Comparison of ENCODE assay signal across 7 cellular contexts in the genomic region with DNA sequence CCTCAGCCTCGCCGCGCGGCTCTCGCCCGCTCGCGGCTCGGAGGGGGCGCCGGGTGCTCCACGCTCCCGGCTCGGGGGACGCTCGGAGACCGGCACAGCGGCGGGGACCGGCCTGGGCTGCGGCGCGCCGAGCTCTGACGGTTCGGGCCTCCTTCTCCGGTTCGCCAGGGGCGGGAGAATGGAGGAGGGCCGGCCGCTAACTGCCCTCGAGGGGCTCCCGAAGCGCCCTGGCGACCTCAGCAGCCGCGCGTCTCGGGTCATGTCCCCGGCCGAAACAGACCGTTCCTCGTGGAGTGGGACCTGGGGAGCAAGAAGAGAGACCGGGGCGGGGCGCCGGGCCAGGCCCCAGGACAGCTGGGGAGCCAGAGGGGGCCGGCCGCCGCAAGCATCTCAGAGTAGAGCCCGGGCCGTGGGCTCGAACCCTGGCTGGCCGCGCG. TPM values are rescaled to one million over a fixed set of nuclear protein-coding genes. Genes with fewer than 3 reads are reported as not detected.
DNase-seq lines count a peak whose midpoint lies in the region; ATAC-seq and TF ChIP-seq lines count a peak whose summit lies in the region.

No MANE protein-coding gene starts in this region.

- peaks cover 66% of the 10 kb centered on the region for H3K27me3 Mint-ChIP-seq in activated CD4-positive, alpha-beta T cell treated with anti-CD3 and anti-CD28 coated beads, Interleukin-2, amount 10 ng/mL, durations not matched to agents 7 days and 5 days

- peaks cover 7% of the 10 kb centered on the region for H3K4me1 Mint-ChIP-seq in activated CD4-positive, alpha-beta T cell treated with anti-CD3 and anti-CD28 coated beads, Interleukin-2, amount 10 ng/mL, durations not matched to agents 7 days and 5 days

- H3K9me3 ChIP-seq in iPS-18c (ENCODE audit: control insufficient read depth, insufficient read depth, low read length): no peaks in the 10 kb centered on the region

- POLR2A ChIA-PET in activated CD4-positive, alpha-beta T cell treated with anti-CD3 and anti-CD28 coated beads, Interleukin-2, amount 10 ng/mL, durations not matched to agents 7 days and 5 days (lab: Charles Lee): no interaction called here

- H3K4me3 ChIP-seq in iPS-18c (ENCODE audit: insufficient read depth, low read depth, low read length): peak overlapping the region; percentile 53

- no peak overlapping the region for H3K4me3 Mint-ChIP-seq in activated CD4-positive, alpha-beta T cell treated with anti-CD3 and anti-CD28 coated beads, Interleukin-2, amount 10 ng/mL, durations not matched to agents 7 days and 5 days

- CTCF ChIA-PET in activated CD4-positive, alpha-beta T cell treated with anti-CD3 and anti-CD28 coated beads, Interleukin-2, amount 10 ng/mL, durations not matched to agents 7 days and 5 days (lab: Charles Lee): no interaction called here

- no peaks in the 10 kb centered on the region for H3K9me3 Mint-ChIP-seq in activated CD4-positive, alpha-beta T cell treated with anti-CD3 and anti-CD28 coated beads, Interleukin-2, amount 10 ng/mL, durations not matched to agents 7 days and 5 days

- H3K36me3 Mint-ChIP-seq in activated CD4-positive, alpha-beta T cell treated with anti-CD3 and anti-CD28 coated beads, Interleukin-2, amount 10 ng/mL, durations not matched to agents 7 days and 5 days (ENCODE audit: low read depth): no peaks in the 10 kb centered on the region

- ATAC-seq in GM21717 (IDR thresholded peaks at IDR 0.05; ENCODE audit: unreplicated experiment) (peak; percentile 39), SK-N-SH treated with all-trans-retinoic acid at 6 μM for 48 hours (peak; percentile 32; the same call in 2 of the 3 replicates), HG02610 (IDR thresholded peaks at IDR 0.05; ENCODE audit: unreplicated experiment) (no peak)

- H3K27ac ChIP-seq in substantia nigra (ENCODE audit: low read depth, low read length, poor library complexity, severe bottlenecking): peak overlapping the region; percentile 90

- DNase-seq in substantia nigra (lab: John Stamatoyannopoulos, UW) (peak in 1 of 49 donors; percentile 62), T-helper 9 cell (no peak)
- no peak for DNase-seq in activated CD4-positive, alpha-beta T cell treated with anti-CD3 and anti-CD28 coated beads, Interleukin-2, amount 10 ng/mL, durations not matched to agents 7 days and 5 days

- no peak overlapping the region for H3K27ac Mint-ChIP-seq in activated CD4-positive, alpha-beta T cell treated with anti-CD3 and anti-CD28 coated beads, Interleukin-2, amount 10 ng/mL, durations not matched to agents 7 days and 5 days

TF ChIP-seq in SK-N-SH treated with all-trans-retinoic acid at 6 μM for 48 hours, 23 proteins besides CTCF, POLR2A, EP300 and RAD21:
- TF ChIP-seq ZNF565 (CRISPR knock-in tag; conservative IDR thresholded peaks at IDR 0.05; ENCODE audit: low read depth): no peak
- TF ChIP-seq TOX (CRISPR knock-in tag; IDR thresholded peaks at IDR 0.05; ENCODE audit: borderline replicate concordance): no peak

RNA-seq across cellular contexts. Expression of a gene that starts 0.3 kb away (rescaled TPM):
- not detected for total RNA-seq in activated CD4-positive, alpha-beta T cell treated with anti-CD3 and anti-CD28 coated beads, Interleukin-2, amount 10 ng/mL, durations not matched to agents 7 days and 5 days
